In genomic region chr11:128662960-128663359, GRCh38 we compare ENCODE assay signal across 1 cellular context.
TF ChIP-seq lines count a peak whose summit lies in the region.

No MANE protein-coding gene starts in this region.

TF ChIP-seq in SK-N-SH treated with all-trans-retinoic acid at 6 μM for 48 hours, 23 proteins besides CTCF, POLR2A, EP300 and RAD21 (continued from another document):
- no peak for TF ChIP-seq PATZ1 (CRISPR knock-in tag; IDR thresholded peaks at IDR 0.05; ENCODE audit: borderline replicate concordance)
- TF ChIP-seq CREB5 (CRISPR knock-in tag; IDR thresholded peaks at IDR 0.05; ENCODE audit: low read depth): no peak
- no peak for TF ChIP-seq ZFP30 (CRISPR knock-in tag; IDR thresholded peaks at IDR 0.05)
